Comparison of ENCODE assay signal across 5 cellular contexts in the genomic region with DNA sequence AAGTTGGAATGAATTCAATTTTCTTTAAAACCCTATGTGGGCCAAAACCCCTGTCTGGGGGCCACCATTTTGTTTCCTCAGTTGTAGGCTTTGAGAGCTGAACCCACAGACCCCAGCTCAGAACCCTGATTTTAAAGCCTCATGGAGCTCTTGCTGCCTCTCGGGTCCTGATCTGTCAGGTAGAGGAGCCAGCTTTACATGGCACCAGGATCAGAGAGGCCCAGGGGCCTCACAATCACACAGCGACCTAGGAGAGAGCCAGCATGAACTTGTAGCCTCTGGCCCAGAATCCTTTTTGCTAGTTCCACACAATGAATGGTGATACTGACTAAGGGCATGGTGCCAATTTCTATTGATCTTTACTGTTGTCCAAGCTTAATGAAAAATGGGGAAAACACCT.
"Had no signal": no experiment of that assay in that cellular context is flagged by ENCODE, and none has a peak within 500 bp of the region (broad histone marks: within the 10 kb centered on the region; RNA-seq: fewer than 3 reads in every experiment).

No MANE protein-coding gene starts in this region.

- H3K4me3 Mint-ChIP-seq: GM23338, H9 had no signal

- H3K4me3 ChIP-seq: GM23338, K562 had no signal

- H3K27ac Mint-ChIP-seq: GM23338, H9 had no signal

- ATAC-seq: GM23338, K562 had no signal

- H3K4me1 Mint-ChIP-seq: GM23338, H9 had no signal

- H3K9me3 Mint-ChIP-seq: GM23338 had no signal

- DNase-seq: H9, HCEC 1CT, IMR-90 had no signal
